ENCODE assay signal across 7 cellular contexts in genomic region chrX:13552892-13553291, GRCh38. TPM values are rescaled to one million over a fixed set of nuclear protein-coding genes. Genes with fewer than 3 reads are reported as not detected.
"Had no signal": no experiment of that assay in that cellular context is flagged by ENCODE, and none has a peak within 500 bp of the region (broad histone marks: within the 10 kb centered on the region; RNA-seq: fewer than 3 reads in every experiment).

No MANE protein-coding gene starts in this region.

- FAIRE-seq: GM12878, GM12891, GM12892, GM18507, GM19239 had no signal

- H3K4me3 ChIP-seq: GM12878 had no signal

- DNase-seq: GDM1, GF-D8 had no signal

- ATAC-seq: GM12878 had no signal

RNA-seq across cellular contexts. Expression of gene EGFL6, which starts 16.5 kb away (rescaled TPM):
- total RNA-seq: GM12878 had no signal
